30 cellular contexts compared by ENCODE assay signal in the genomic region with DNA sequence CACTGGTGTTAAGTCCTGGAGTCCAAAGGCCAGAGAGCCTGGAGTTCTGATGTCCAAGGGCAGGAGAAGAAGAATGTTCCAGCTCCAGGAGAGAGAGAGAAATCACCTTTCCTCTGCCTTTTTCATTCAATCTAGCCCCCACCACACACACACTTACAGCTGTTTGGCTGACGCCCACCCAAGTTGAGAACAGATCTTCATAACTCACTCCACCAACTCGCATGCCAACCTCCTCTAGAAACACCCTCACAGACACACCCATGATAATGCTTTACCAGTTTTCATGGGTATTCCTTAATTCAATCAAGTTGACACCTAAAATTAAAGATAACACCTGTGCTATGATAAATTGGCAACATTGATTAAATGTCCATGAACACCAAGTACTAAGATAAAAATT. TPM values are rescaled to one million over a fixed set of nuclear protein-coding genes. Genes with fewer than 3 reads are reported as not detected.
DNase-seq lines count a peak whose midpoint lies in the region; ATAC-seq, FAIRE-seq and TF ChIP-seq lines count a peak whose summit lies in the region.
"Had no signal": no experiment of that assay in that cellular context is flagged by ENCODE, and none has a peak within 500 bp of the region (broad histone marks: within the 10 kb centered on the region; RNA-seq: fewer than 3 reads in every experiment).

No MANE protein-coding gene starts in this region.

- no peak for TF ChIP-seq CTCF in A549 (IDR thresholded peaks at IDR 0.05)

- TF ChIP-seq EP300 in A549 (IDR thresholded peaks at IDR 0.05), result no peak

- peak; percentile 46 for FAIRE-seq in A549 (lab: Jason Lieb, UNC)
- FAIRE-seq: A204.1, D721Med had no signal

- no peak for TF ChIP-seq POLR2A in A549 (IDR thresholded peaks at IDR 0.05; ENCODE audit: low read length)

- no peak for ATAC-seq in A549
- no peak for ATAC-seq in GM18907 (IDR thresholded peaks at IDR 0.05; ENCODE audit: unreplicated experiment)
- ATAC-seq: CD8-positive, alpha-beta T cell had no signal

- 0% methylated on average over 2 of the region's 2 CpGs for WGBS in A549 (ENCODE audit: missing lambda C conversion rate)

- H3K9me3 ChIP-seq in A549, result no peaks in the 10 kb centered on the region
- H3K9me3 ChIP-seq: BE2C, BLaER1, Caco-2 had no signal

- no peak overlapping the region for H3K27ac ChIP-seq in A549
- H3K27ac ChIP-seq: 22Rv1; BLaER1; BLaER1 treated with 17β-estradiol and CSF1 and Interleukin-3, amounts not matched to agents 10 nM and 100 nM; C4-2B had no signal

- no peaks in the 10 kb centered on the region for H3K4me1 ChIP-seq in A549
- H3K4me1 ChIP-seq: BE2C; BLaER1; BLaER1 treated with 17β-estradiol and CSF1 and Interleukin-3, amounts not matched to agents 10 nM and 100 nM; Caco-2 had no signal

- POLR2A ChIA-PET in A549 (lab: Yijun Ruan, JAX), result no interaction called here

- CTCF ChIA-PET in A549 (lab: Yijun Ruan, JAX), result no interaction called here

- H3K4me2 ChIP-seq in A549, result no peak overlapping the region
- H3K4me2 ChIP-seq: BLaER1; BLaER1 treated with 17β-estradiol and CSF1 and Interleukin-3, amounts not matched to agents 10 nM and 100 nM had no signal

- no peak for DNase-seq in A549 (ENCODE audit: low read depth in 1 of 2, low spot score in 1 of 2)
- DNase-seq: 8988T; ACHN; AML-193; BE2C; C1 segment of cervical spinal cord; Caco-2; Calu3; CD4-positive, alpha-beta memory T cell; CD4-positive, alpha-beta T cell; CD4-positive, CD25-positive, alpha-beta regulatory T cell; CD8-positive, alpha-beta memory T cell; CD8-positive, alpha-beta T cell; COR-L47; DMS 273 treated with DMSO at 0.1 percent for 48 hours; DMS153; DMS53; DMS79; DMS79 treated with DMSO at 0.1 percent for 48 hours; DND-41; EL had no signal

- no peak overlapping the region for H3K4me3 ChIP-seq in A549
- H3K4me3 ChIP-seq: BLaER1; BLaER1 treated with 17β-estradiol and CSF1 and Interleukin-3, amounts not matched to agents 10 nM and 100 nM had no signal

- no peak for TF ChIP-seq RAD21 in A549 (conservative IDR thresholded peaks at IDR 0.05 in 1 of 2, IDR thresholded peaks at IDR 0.05 in 1 of 2)

TF ChIP-seq in A549, 52 proteins besides CTCF, POLR2A, EP300 and RAD21:
- no peak for TF ChIP-seq CEBPB (IDR thresholded peaks at IDR 0.05)
- TF ChIP-seq, protein P1, sequence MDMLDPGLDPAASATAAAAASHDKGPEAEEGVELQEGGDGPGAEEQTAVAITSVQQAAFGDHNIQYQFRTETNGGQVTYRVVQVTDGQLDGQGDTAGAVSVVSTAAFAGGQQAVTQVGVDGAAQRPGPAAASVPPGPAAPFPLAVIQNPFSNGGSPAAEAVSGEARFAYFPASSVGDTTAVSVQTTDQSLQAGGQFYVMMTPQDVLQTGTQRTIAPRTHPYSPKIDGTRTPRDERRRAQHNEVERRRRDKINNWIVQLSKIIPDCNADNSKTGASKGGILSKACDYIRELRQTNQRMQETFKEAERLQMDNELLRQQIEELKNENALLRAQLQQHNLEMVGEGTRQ (IDR thresholded peaks at IDR 0.05), result no peak

RNA-seq across cellular contexts. Expression of gene MNDA, which starts 42.0 kb away (rescaled TPM):
- polyA plus RNA-seq in A549 (2011; rRNA removed) (not detected in 2 replicates), A549 (2017; fragmentation: RNase III; extraction: RNeasy Plus Mini Kit Qiagen cat#74134 plus additional on column Dnase treatment) (not detected in 3 replicates)
- polyA plus RNA-seq in A549 (2012; cell fraction: cytosol; rRNA removed), result not detected in 2 replicates
- not detected in 2 replicates for polyA plus RNA-seq in A549 (2012; cell fraction: nucleus; rRNA removed)
- not detected in 2 replicates for polyA minus RNA-seq in A549 (2011; rRNA and poly(A)+ RNA removed)
- polyA plus RNA-seq: AG04450, BJ had no signal

RNA-seq across cellular contexts. Expression of gene PYHIN1, which starts 58.2 kb away (rescaled TPM):
- polyA plus RNA-seq in A549 (2011; rRNA removed) (not detected in 2 replicates), A549 (2017; fragmentation: RNase III; extraction: RNeasy Plus Mini Kit Qiagen cat#74134 plus additional on column Dnase treatment) (not detected in 3 replicates)
- polyA plus RNA-seq in A549 (2012; cell fraction: cytosol; rRNA removed), result not detected in 2 replicates
- polyA plus RNA-seq in A549 (2012; cell fraction: nucleus; rRNA removed), result not detected in 2 replicates
- polyA minus RNA-seq in A549 (2011; rRNA and poly(A)+ RNA removed), result not detected in 2 replicates
- polyA plus RNA-seq: AG04450, BJ had no signal
